9 cellular contexts compared by ENCODE assay signal in genomic region chr5:158953929-158954534, GRCh38.
DNase-seq lines count a peak whose midpoint lies in the region; ATAC-seq and TF ChIP-seq lines count a peak whose summit lies in the region.
"Had no signal": no experiment of that assay in that cellular context is flagged by ENCODE, and none has a peak within 500 bp of the region (broad histone marks: within the 10 kb centered on the region; RNA-seq: fewer than 3 reads in every experiment).

No MANE protein-coding gene starts in this region.

- no peak overlapping the region for H3K27ac Mint-ChIP-seq in T-helper 17 cell

- no peak overlapping the region for H3K4me3 Mint-ChIP-seq in T-helper 17 cell

- no peaks in the 10 kb centered on the region for H3K36me3 ChIP-seq in colonic mucosa
- no peaks in the 10 kb centered on the region for H3K36me3 ChIP-seq in H7 (replicated peaks; ENCODE audit: control insufficient read depth, insufficient read depth, low read length)
- H3K36me3 ChIP-seq: neutrophil had no signal

- H3K4me1 Mint-ChIP-seq in T-helper 17 cell = peaks cover 7% of the 10 kb centered on the region

- TF ChIP-seq CTCF in colonic mucosa (IDR thresholded peaks at IDR 0.05) (no peak), coronary artery (IDR thresholded peaks at IDR 0.05) (no peak)

- ATAC-seq in GM18505 (IDR thresholded peaks at IDR 0.05; ENCODE audit: unreplicated experiment) (peak; percentile 82), GM21447 (IDR thresholded peaks at IDR 0.05; ENCODE audit: unreplicated experiment) (peak; percentile 78), HG03280 (IDR thresholded peaks at IDR 0.05; ENCODE audit: unreplicated experiment) (peak; percentile 74), T-helper 17 cell (peak; percentile 57)

- H3K27me3 ChIP-seq in colonic mucosa (no peaks in the 10 kb centered on the region), H7 (ENCODE audit: control insufficient read depth, insufficient read depth, low read length) (peaks cover 39% of the 10 kb centered on the region)
- H3K27me3 ChIP-seq: neutrophil had no signal

- no peaks in the 10 kb centered on the region for H3K36me3 Mint-ChIP-seq in T-helper 17 cell (ENCODE audit: low read depth)

- no peak for TF ChIP-seq POLR2A in GM18505 (IDR thresholded peaks at IDR 0.05; ENCODE audit: borderline replicate concordance, extremely low read depth, insufficient read depth, insufficient read length)

- intact Hi-C loops in colonic mucosa (cut with DNase I) = no loop called here

- no peak overlapping the region for H3K27ac ChIP-seq in colonic mucosa
- H3K27ac ChIP-seq in coronary artery = no peak overlapping the region
- H3K27ac ChIP-seq: neutrophil had no signal

- H3K9me3 ChIP-seq in T-helper 17 cell (ENCODE audit: control insufficient read depth, low read length, poor library complexity, severe bottlenecking) (no peaks in the 10 kb centered on the region), colonic mucosa (no peaks in the 10 kb centered on the region)
- H3K9me3 ChIP-seq: neutrophil had no signal

- peaks cover 13% of the 10 kb centered on the region for H3K27me3 Mint-ChIP-seq in T-helper 17 cell

- H3K4me1 ChIP-seq in colonic mucosa = no peaks in the 10 kb centered on the region

- H3K4me3 ChIP-seq in colonic mucosa (no peak overlapping the region), H7 (ENCODE audit: insufficient read depth, low read depth, low read length) (no peak overlapping the region), coronary artery (no peak overlapping the region)

- H3K9ac ChIP-seq in colonic mucosa (ENCODE audit: low read depth in 2 of 2, low read length in 2 of 2) = no peak overlapping the region

- no peak for DNase-seq in T-helper 17 cell
- no peak for DNase-seq in colonic mucosa
- DNase-seq in H7 = no peak
- DNase-seq in NCI-H526 (lab: John Stamatoyannopoulos, UW) = no peak
- no peak for DNase-seq in coronary artery (ENCODE audit: low spot score)
